27 cellular contexts compared by ENCODE assay signal in the genomic region with DNA sequence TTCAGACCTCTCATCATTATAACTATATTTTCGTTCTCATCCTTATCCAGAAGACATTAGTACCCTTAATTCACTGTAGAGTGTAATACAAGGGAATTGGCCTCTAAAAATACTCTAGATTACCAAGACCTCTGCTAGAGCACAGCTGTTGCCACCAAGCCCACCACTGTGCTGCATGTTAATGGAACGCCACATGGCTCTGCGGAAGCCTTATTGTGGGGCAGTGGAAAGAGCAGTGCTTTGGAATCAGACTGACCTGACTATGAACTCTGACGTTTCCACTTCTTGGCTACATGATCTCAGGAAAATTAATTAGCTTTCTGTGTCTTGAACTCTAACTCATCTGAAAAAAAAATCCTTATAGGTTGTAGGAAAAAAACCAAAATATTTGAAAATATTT.
"Had no signal": no experiment of that assay in that cellular context is flagged by ENCODE, and none has a peak within 500 bp of the region (broad histone marks: within the 10 kb centered on the region; RNA-seq: fewer than 3 reads in every experiment).

No MANE protein-coding gene starts in this region.

- H3K27ac ChIP-seq: brain microvascular endothelial cell, coronary artery, dorsolateral prefrontal cortex, foreskin keratinocyte, gastrocnemius medialis, heart right ventricle, VCaP had no signal

- H3K4me1 Mint-ChIP-seq: activated B cell treated with CpG ODN at 0.5 μM for 24 hours; activated T-helper 17 cell treated with anti-CD3 and anti-CD28 coated beads, Interleukin-2, amount 50 U/mL, for 72 hours; central memory CD8-positive, alpha-beta T cell; endodermal cell had no signal

- H3K9me3 Mint-ChIP-seq: activated B cell treated with CpG ODN at 0.5 μM for 24 hours; activated CD8-positive, alpha-beta T cell treated with anti-CD3 and anti-CD28 coated beads for 36 hours; activated T-cell treated with anti-CD3 and anti-CD28 coated beads, Interleukin-2, amount 50 U/mL, for 4 hours; activated T-helper 17 cell treated with anti-CD3 and anti-CD28 coated beads, Interleukin-2, amount 50 U/mL, for 72 hours; central memory CD8-positive, alpha-beta T cell; dendritic cell treated with granulocyte-macrophage colony-stimulating factor and Interleukin-4, amounts not matched to agents 40 ng/mL and 50 ng/mL, for 4 days; endodermal cell had no signal

- H3K4me1 ChIP-seq: foreskin keratinocyte, gastrocnemius medialis, heart right ventricle had no signal

- H3K9me3 ChIP-seq: gastrocnemius medialis, heart right ventricle had no signal

- H3K4me3 ChIP-seq: coronary artery, dorsolateral prefrontal cortex, gastrocnemius medialis, heart right ventricle had no signal

- H3K36me3 ChIP-seq: brain microvascular endothelial cell, gastrocnemius medialis, heart right ventricle had no signal

- H3K27me3 ChIP-seq: brain microvascular endothelial cell had no signal

- DNase-seq: activated B cell treated with CpG ODN at 0.5 μM for 24 hours; activated CD4-positive, alpha-beta T cell treated with anti-CD3 and anti-CD28 coated beads for 48 hours; activated CD4-positive, alpha-beta T cell treated with anti-CD3 and anti-CD28 coated beads, Interleukin-2, amount 50 U/mL, for 1 hour; activated CD4-positive, alpha-beta T cell treated with anti-CD3 and anti-CD28 coated beads, Interleukin-2, amount 50 U/mL, for 48 hours; activated CD8-positive, alpha-beta memory T cell treated with anti-CD3 and anti-CD28 coated beads for 24 hours; activated CD8-positive, alpha-beta T cell treated with anti-CD3 and anti-CD28 coated beads for 36 hours; activated effector memory CD4-positive, alpha-beta T cell treated with Interleukin-2 at 50 U/mL for 16 hours; activated gamma-delta T cell treated with Interleukin-2 at 50 U/mL for 16 hours; activated naive CD4-positive, alpha-beta T cell treated with anti-CD3 and anti-CD28 coated beads, Interleukin-2, amount 50 U/mL, for 16 hours; activated naive CD4-positive, alpha-beta T cell treated with Interleukin-2 at 50 U/mL for 16 hours; activated T-cell treated with anti-CD3 and anti-CD28 coated beads, Interleukin-2, amount 50 U/mL, for 4 hours; amniotic stem cell; anterior cingulate cortex; brain microvascular endothelial cell; dorsolateral prefrontal cortex; effector memory CD4-positive, alpha-beta T cell; endodermal cell; foreskin keratinocyte; gastrocnemius medialis; heart right ventricle; T-helper 2 cell had no signal

- H3K27ac Mint-ChIP-seq: activated B cell treated with CpG ODN at 0.5 μM for 24 hours; activated CD8-positive, alpha-beta T cell treated with anti-CD3 and anti-CD28 coated beads for 36 hours; activated naive CD8-positive, alpha-beta T cell; activated T-helper 17 cell treated with anti-CD3 and anti-CD28 coated beads, Interleukin-2, amount 50 U/mL, for 72 hours; dendritic cell treated with granulocyte-macrophage colony-stimulating factor and Interleukin-4, amounts not matched to agents 40 ng/mL and 50 ng/mL, for 4 days; endodermal cell had no signal

- H3K36me3 Mint-ChIP-seq: activated naive CD8-positive, alpha-beta T cell had no signal

- H3K4me3 Mint-ChIP-seq: activated B cell treated with CpG ODN at 0.5 μM for 24 hours; activated CD8-positive, alpha-beta T cell treated with anti-CD3 and anti-CD28 coated beads for 36 hours; activated naive CD8-positive, alpha-beta T cell; activated T-cell treated with anti-CD3 and anti-CD28 coated beads, Interleukin-2, amount 50 U/mL, for 4 hours; activated T-helper 17 cell treated with anti-CD3 and anti-CD28 coated beads, Interleukin-2, amount 50 U/mL, for 72 hours; central memory CD8-positive, alpha-beta T cell; dendritic cell treated with granulocyte-macrophage colony-stimulating factor and Interleukin-4, amounts not matched to agents 40 ng/mL and 50 ng/mL, for 4 days; endodermal cell had no signal
